ENCODE assay signal across 27 cellular contexts in the genomic region with DNA sequence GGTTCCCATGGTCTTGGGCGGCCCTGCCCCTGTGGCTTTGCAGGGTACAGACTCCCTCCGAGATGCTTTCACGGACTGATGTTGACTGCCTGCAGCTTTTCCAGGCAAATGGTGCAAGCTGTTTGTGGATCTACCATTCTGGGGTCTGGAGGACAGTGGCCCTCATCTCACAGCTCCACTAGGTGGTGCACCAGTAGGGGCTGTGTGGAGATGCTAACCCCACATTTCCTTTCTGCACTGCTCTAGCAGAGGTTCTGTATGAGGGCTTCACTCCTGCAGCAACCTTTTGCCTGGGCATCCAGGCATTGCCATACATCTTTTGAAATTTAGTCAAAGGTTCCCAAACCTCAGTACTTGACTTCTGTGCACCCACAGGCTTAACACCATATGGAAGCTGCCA.
DNase-seq lines count a peak whose midpoint lies in the region; ATAC-seq and TF ChIP-seq lines count a peak whose summit lies in the region.
"Had no signal": no experiment of that assay in that cellular context is flagged by ENCODE, and none has a peak within 500 bp of the region (broad histone marks: within the 10 kb centered on the region; RNA-seq: fewer than 3 reads in every experiment).

No MANE protein-coding gene starts in this region.

- no peak overlapping the region for H3K4me3 ChIP-seq in esophagus squamous epithelium
- H3K4me3 ChIP-seq: BLaER1, GM23248 had no signal

- H3K4me1 ChIP-seq in esophagus squamous epithelium: no peaks in the 10 kb centered on the region
- H3K4me1 ChIP-seq: BLaER1 had no signal

- no peaks in the 10 kb centered on the region for H3K27me3 Mint-ChIP-seq in WTC11 (ENCODE audit: low read depth)
- H3K27me3 Mint-ChIP-seq: CD4-positive, alpha-beta T cell had no signal

- H3K27ac ChIP-seq in esophagus squamous epithelium: no peak overlapping the region
- H3K27ac ChIP-seq: BLaER1, GM23248, KMS-11, RWPE1 had no signal

- POLR2A ChIA-PET in WTC11 (lab: Charles Lee): no interaction called here

- TF ChIP-seq POLR2A in esophagus squamous epithelium (IDR thresholded peaks at IDR 0.05): no peak

- WGBS in esophagus squamous epithelium, 2 donors: 92% methylated on average over 3 of the region's 3 CpGs; no CpG with 5 or more reads in 1 of the 2 donors

- no peak for TF ChIP-seq CTCF in WTC11 (IDR thresholded peaks at IDR 0.05)
- TF ChIP-seq CTCF in esophagus squamous epithelium (IDR thresholded peaks at IDR 0.05): no peak

- H3K27me3 ChIP-seq in esophagus squamous epithelium: no peaks in the 10 kb centered on the region

- ATAC-seq in WTC11 (peak; percentile 88), HG02610 (IDR thresholded peaks at IDR 0.05; ENCODE audit: unreplicated experiment) (no peak)
- ATAC-seq: Panc1 had no signal

- intact Hi-C loops in esophagus squamous epithelium (cut with DNase I): no loop called here

- CTCF ChIA-PET in WTC11 (lab: Charles Lee): no interaction called here

- H3K36me3 Mint-ChIP-seq in WTC11: peaks cover 9% of the 10 kb centered on the region

- no peaks in the 10 kb centered on the region for H3K4me1 Mint-ChIP-seq in WTC11

- DNase-seq in NCI-H82 (lab: John Stamatoyannopoulos, UW) (peak; percentile 1), NCI-H82 treated with DMSO at 0.1 percent for 48 hours (lab: John Stamatoyannopoulos, UW; ENCODE audit: unreplicated experiment) (no peak), NAMALWA (ENCODE audit: low spot score) (peak; percentile 1), WTC11 (ENCODE audit: low spot score) (peak; percentile 10), esophagus squamous epithelium (lab: John Stamatoyannopoulos, UW) (no peak), epidermal melanocyte (ENCODE audit: insufficient read length, low spot score) (no peak), A172 (ENCODE audit: low spot score) (no peak)
- DNase-seq: 8988T; CD4-positive, alpha-beta T cell; GDM1; GM23248; HCEC 1CT; IMR-90; MM.1S; NCI-H1048; NCI-H1417; NCI-H1694; NCI-H2081; NCI-H2227 treated with DMSO at 0.1 percent for 48 hours; NCI-H748 treated with DMSO at 0.1 percent for 48 hours; SHP77; T-helper 1 cell had no signal

- no peaks in the 10 kb centered on the region for H3K36me3 ChIP-seq in esophagus squamous epithelium
- H3K36me3 ChIP-seq: BLaER1 had no signal

- no peak overlapping the region for H3K4me3 Mint-ChIP-seq in WTC11
- H3K4me3 Mint-ChIP-seq: CD4-positive, alpha-beta T cell had no signal

- H3K9me3 ChIP-seq in esophagus squamous epithelium: peaks cover 0 to under 1% (median 0%) of the 10 kb centered on the region in 3 donors

- peaks cover 18% of the 10 kb centered on the region for H3K9me3 Mint-ChIP-seq in WTC11
- H3K9me3 Mint-ChIP-seq: CD4-positive, alpha-beta T cell had no signal

- no peak overlapping the region for H3K27ac Mint-ChIP-seq in WTC11
- H3K27ac Mint-ChIP-seq: CD4-positive, alpha-beta T cell had no signal

TF ChIP-seq in WTC11, 78 proteins besides CTCF, POLR2A, EP300 and RAD21 (continues in another document):
- TF ChIP-seq, protein P1, sequence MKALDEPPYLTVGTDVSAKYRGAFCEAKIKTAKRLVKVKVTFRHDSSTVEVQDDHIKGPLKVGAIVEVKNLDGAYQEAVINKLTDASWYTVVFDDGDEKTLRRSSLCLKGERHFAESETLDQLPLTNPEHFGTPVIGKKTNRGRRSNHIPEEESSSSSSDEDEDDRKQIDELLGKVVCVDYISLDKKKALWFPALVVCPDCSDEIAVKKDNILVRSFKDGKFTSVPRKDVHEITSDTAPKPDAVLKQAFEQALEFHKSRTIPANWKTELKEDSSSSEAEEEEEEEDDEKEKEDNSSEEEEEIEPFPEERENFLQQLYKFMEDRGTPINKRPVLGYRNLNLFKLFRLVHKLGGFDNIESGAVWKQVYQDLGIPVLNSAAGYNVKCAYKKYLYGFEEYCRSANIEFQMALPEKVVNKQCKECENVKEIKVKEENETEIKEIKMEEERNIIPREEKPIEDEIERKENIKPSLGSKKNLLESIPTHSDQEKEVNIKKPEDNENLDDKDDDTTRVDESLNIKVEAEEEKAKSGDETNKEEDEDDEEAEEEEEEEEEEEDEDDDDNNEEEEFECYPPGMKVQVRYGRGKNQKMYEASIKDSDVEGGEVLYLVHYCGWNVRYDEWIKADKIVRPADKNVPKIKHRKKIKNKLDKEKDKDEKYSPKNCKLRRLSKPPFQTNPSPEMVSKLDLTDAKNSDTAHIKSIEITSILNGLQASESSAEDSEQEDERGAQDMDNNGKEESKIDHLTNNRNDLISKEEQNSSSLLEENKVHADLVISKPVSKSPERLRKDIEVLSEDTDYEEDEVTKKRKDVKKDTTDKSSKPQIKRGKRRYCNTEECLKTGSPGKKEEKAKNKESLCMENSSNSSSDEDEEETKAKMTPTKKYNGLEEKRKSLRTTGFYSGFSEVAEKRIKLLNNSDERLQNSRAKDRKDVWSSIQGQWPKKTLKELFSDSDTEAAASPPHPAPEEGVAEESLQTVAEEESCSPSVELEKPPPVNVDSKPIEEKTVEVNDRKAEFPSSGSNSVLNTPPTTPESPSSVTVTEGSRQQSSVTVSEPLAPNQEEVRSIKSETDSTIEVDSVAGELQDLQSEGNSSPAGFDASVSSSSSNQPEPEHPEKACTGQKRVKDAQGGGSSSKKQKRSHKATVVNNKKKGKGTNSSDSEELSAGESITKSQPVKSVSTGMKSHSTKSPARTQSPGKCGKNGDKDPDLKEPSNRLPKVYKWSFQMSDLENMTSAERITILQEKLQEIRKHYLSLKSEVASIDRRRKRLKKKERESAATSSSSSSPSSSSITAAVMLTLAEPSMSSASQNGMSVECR (CRISPR knock-in tag; IDR thresholded peaks at IDR 0.05; ENCODE audit: borderline replicate concordance): no peak
- TF ChIP-seq CBFB (CRISPR knock-in tag; IDR thresholded peaks at IDR 0.05; ENCODE audit: low read depth) (no peak), ZNF416 (CRISPR knock-in tag; IDR thresholded peaks at IDR 0.05) (no peak), FOXJ3 (CRISPR knock-in tag; IDR thresholded peaks at IDR 0.05; ENCODE audit: borderline replicate concordance) (no peak), ZNF219 (CRISPR knock-in tag; IDR thresholded peaks at IDR 0.05; ENCODE audit: borderline replicate concordance) (no peak), FOXP1 (CRISPR knock-in tag; IDR thresholded peaks at IDR 0.05; ENCODE audit: borderline replicate concordance) (no peak), ZBTB21 (CRISPR knock-in tag; IDR thresholded peaks at IDR 0.05; ENCODE audit: borderline replicate concordance) (no peak), NR3C1 (CRISPR knock-in tag; conservative IDR thresholded peaks at IDR 0.05; ENCODE audit: low read depth) (no peak), SOX15 (CRISPR knock-in tag; IDR thresholded peaks at IDR 0.05) (no peak), NR1H2 (CRISPR knock-in tag; IDR thresholded peaks at IDR 0.05) (no peak)
- TF ChIP-seq, protein P2, sequence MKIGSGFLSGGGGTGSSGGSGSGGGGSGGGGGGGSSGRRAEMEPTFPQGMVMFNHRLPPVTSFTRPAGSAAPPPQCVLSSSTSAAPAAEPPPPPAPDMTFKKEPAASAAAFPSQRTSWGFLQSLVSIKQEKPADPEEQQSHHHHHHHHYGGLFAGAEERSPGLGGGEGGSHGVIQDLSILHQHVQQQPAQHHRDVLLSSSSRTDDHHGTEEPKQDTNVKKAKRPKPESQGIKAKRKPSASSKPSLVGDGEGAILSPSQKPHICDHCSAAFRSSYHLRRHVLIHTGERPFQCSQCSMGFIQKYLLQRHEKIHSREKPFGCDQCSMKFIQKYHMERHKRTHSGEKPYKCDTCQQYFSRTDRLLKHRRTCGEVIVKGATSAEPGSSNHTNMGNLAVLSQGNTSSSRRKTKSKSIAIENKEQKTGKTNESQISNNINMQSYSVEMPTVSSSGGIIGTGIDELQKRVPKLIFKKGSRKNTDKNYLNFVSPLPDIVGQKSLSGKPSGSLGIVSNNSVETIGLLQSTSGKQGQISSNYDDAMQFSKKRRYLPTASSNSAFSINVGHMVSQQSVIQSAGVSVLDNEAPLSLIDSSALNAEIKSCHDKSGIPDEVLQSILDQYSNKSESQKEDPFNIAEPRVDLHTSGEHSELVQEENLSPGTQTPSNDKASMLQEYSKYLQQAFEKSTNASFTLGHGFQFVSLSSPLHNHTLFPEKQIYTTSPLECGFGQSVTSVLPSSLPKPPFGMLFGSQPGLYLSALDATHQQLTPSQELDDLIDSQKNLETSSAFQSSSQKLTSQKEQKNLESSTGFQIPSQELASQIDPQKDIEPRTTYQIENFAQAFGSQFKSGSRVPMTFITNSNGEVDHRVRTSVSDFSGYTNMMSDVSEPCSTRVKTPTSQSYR (CRISPR knock-in tag; IDR thresholded peaks at IDR 0.05): no peak
- TF ChIP-seq, protein P3, sequence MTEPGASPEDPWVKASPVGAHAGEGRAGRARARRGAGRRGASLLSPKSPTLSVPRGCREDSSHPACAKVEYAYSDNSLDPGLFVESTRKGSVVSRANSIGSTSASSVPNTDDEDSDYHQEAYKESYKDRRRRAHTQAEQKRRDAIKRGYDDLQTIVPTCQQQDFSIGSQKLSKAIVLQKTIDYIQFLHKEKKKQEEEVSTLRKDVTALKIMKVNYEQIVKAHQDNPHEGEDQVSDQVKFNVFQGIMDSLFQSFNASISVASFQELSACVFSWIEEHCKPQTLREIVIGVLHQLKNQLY (CRISPR knock-in tag; IDR thresholded peaks at IDR 0.05): no peak
- TF ChIP-seq, protein P4, sequence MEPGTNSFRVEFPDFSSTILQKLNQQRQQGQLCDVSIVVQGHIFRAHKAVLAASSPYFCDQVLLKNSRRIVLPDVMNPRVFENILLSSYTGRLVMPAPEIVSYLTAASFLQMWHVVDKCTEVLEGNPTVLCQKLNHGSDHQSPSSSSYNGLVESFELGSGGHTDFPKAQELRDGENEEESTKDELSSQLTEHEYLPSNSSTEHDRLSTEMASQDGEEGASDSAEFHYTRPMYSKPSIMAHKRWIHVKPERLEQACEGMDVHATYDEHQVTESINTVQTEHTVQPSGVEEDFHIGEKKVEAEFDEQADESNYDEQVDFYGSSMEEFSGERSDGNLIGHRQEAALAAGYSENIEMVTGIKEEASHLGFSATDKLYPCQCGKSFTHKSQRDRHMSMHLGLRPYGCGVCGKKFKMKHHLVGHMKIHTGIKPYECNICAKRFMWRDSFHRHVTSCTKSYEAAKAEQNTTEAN (CRISPR knock-in tag; IDR thresholded peaks at IDR 0.05): no peak
- TF ChIP-seq, protein P5, sequence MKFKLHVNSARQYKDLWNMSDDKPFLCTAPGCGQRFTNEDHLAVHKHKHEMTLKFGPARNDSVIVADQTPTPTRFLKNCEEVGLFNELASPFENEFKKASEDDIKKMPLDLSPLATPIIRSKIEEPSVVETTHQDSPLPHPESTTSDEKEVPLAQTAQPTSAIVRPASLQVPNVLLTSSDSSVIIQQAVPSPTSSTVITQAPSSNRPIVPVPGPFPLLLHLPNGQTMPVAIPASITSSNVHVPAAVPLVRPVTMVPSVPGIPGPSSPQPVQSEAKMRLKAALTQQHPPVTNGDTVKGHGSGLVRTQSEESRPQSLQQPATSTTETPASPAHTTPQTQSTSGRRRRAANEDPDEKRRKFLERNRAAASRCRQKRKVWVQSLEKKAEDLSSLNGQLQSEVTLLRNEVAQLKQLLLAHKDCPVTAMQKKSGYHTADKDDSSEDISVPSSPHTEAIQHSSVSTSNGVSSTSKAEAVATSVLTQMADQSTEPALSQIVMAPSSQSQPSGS (CRISPR knock-in tag; IDR thresholded peaks at IDR 0.05; ENCODE audit: borderline replicate concordance, low read depth): no peak

Comparison
In these comparisons a context has a peak if more than half of its experiments do, and no peak if none do; other contexts are left out.
1. DNase-seq: peak in NCI-H82 (single experiment), NAMALWA (single experiment) and WTC11 (single experiment); none in NCI-H82 treated with DMSO at 0.1 percent for 48 hours (single experiment), esophagus squamous epithelium (single experiment), epidermal melanocyte (single experiment) and A172 (single experiment).